ENCODE assay signal across 13 cellular contexts in genomic region chr2:196566969-196567666, GRCh38. TPM values are rescaled to one million over a fixed set of nuclear protein-coding genes. Genes with fewer than 3 reads are reported as not detected.
DNase-seq lines count a peak whose midpoint lies in the region; TF ChIP-seq lines count a peak whose summit lies in the region.
"Had no signal": no experiment of that assay in that cellular context is flagged by ENCODE, and none has a peak within 500 bp of the region (broad histone marks: within the 10 kb centered on the region; RNA-seq: fewer than 3 reads in every experiment).

No MANE protein-coding gene starts in this region.

- no peak overlapping the region for H3K4me3 ChIP-seq in left ventricle myocardium inferior
- H3K4me3 ChIP-seq: testis had no signal

- H3K4me1 ChIP-seq in left ventricle myocardium inferior, result peaks cover 13% of the 10 kb centered on the region
- H3K4me1 ChIP-seq: testis had no signal

- no peaks in the 10 kb centered on the region for H3K9me3 ChIP-seq in left ventricle myocardium inferior (replicated peaks)
- H3K9me3 ChIP-seq: testis had no signal

- peak; percentile 13 for DNase-seq in CD1c-positive myeloid dendritic cell (ENCODE audit: extremely low spot score)
- DNase-seq in NCI-H1694 treated with DMSO at 0.1 percent for 48 hours (lab: John Stamatoyannopoulos, UW), result peak; percentile 72
- peak; percentile 24 for DNase-seq in cerebellum (ENCODE audit: low spot score)
- no peak for DNase-seq in left ventricle myocardium inferior
- no peak for DNase-seq in retina
- no peak for DNase-seq in NCI-H146 (lab: John Stamatoyannopoulos, UW)
- DNase-seq in activated CD4-positive, CD25-positive, alpha-beta regulatory T cell treated with anti-CD3 and anti-CD28 coated beads, Interleukin-2, amount 50 U/mL, for 72 hours, result no peak
- DNase-seq in hypothalamus (lab: John Stamatoyannopoulos, UW), result no peak
- DNase-seq: activated CD4-positive, alpha-beta T cell treated with anti-CD3 and anti-CD28 coated beads for 36 hours; activated T-cell treated with anti-CD3 and anti-CD28 coated beads for 4 hours; HFFc6; NCI-H526; testis had no signal

- no peak for TF ChIP-seq CTCF in left ventricle myocardium inferior (IDR thresholded peaks at IDR 0.05; ENCODE audit: borderline replicate concordance)

- intact Hi-C loops in left ventricle myocardium inferior (cut with micrococcal nuclease), result no loop called here

- no peaks in the 10 kb centered on the region for H3K27me3 ChIP-seq in left ventricle myocardium inferior (ENCODE audit: low read depth)
- H3K27me3 ChIP-seq: testis had no signal

- peak overlapping the region; percentile 64 for H3K27ac ChIP-seq in left ventricle myocardium inferior (replicated peaks)
- H3K27ac ChIP-seq: testis had no signal

- H3K36me3 ChIP-seq in left ventricle myocardium inferior, result no peaks in the 10 kb centered on the region

RNA-seq across cellular contexts. Expression of gene HECW2, which starts 26.2 kb away (rescaled TPM):
- total RNA-seq in cerebellum (75.0 TPM), left ventricle myocardium inferior (16.1 TPM)

Comparison
In these comparisons a context has a peak if more than half of its experiments do, and no peak if none do; other contexts are left out.
1. DNase-seq: peak in CD1c-positive myeloid dendritic cell (single experiment), NCI-H1694 treated with DMSO at 0.1 percent for 48 hours (single experiment) and cerebellum (single experiment); none in left ventricle myocardium inferior (single experiment), retina (single experiment), NCI-H146 (single experiment), activated CD4-positive, CD25-positive, alpha-beta regulatory T cell treated with anti-CD3 and anti-CD28 coated beads, Interleukin-2, amount 50 U/mL, for 72 hours (single experiment) and hypothalamus (0 of 51).